In genomic region chr2:193566276-193566675, GRCh38 we compare ENCODE assay signal across 26 cellular contexts.
"Had no signal": no experiment of that assay in that cellular context is flagged by ENCODE, and none has a peak within 500 bp of the region (broad histone marks: within the 10 kb centered on the region; RNA-seq: fewer than 3 reads in every experiment).

No MANE protein-coding gene starts in this region.

- DNase-seq: activated CD4-positive, alpha-beta memory T cell treated with anti-CD3 and anti-CD28 coated beads, Interleukin-2, amount 10 ng/mL, durations not matched to agents 7 days and 5 days; activated CD4-positive, alpha-beta T cell treated with anti-CD3 and anti-CD28 coated beads for 4 hours; activated CD4-positive, CD25-positive, alpha-beta regulatory T cell; activated effector memory CD4-positive, alpha-beta T cell treated with Interleukin-2 at 50 U/mL for 16 hours; activated naive CD4-positive, alpha-beta T cell treated with anti-CD3 and anti-CD28 coated beads for 36 hours; activated naive CD8-positive, alpha-beta T cell treated with anti-CD3 and anti-CD28 coated beads, Interleukin-2, amount 10 ng/mL, durations not matched to agents 7 days and 5 days; activated T-cell treated with anti-CD3 and anti-CD28 coated beads, Interleukin-2, amount 50 U/mL, for 72 hours; amygdala; body of pancreas; effector CD4-positive, alpha-beta T cell; heart left ventricle; left colon; mucosa of descending colon; nephron progenitor cell; pancreas; psoas muscle; spleen; stimulated activated CD4-positive, alpha-beta T cell treated with anti-CD3 and anti-CD28 coated beads, Interleukin-4, amount 100 ng/mL, for 1 hour; stimulated activated naive CD8-positive, alpha-beta T cell treated with anti-CD3 and anti-CD28 coated beads, Interleukin-15, Interleukin-2, amounts not matched to agents 100 U/mL and 50 U/mL, for 24 hours; T-helper 17 cell; thyroid gland; upper lobe of right lung had no signal

- H3K4me1 ChIP-seq: body of pancreas, heart left ventricle, pancreas, psoas muscle, right atrium auricular region, spleen, thyroid gland, upper lobe of right lung had no signal

- H3K4me3 ChIP-seq: body of pancreas, cardiac muscle cell, heart left ventricle, mucosa of descending colon, pancreas, psoas muscle, right atrium auricular region, spleen, thyroid gland, upper lobe of right lung had no signal

- H3K36me3 Mint-ChIP-seq: activated naive CD8-positive, alpha-beta T cell treated with anti-CD3 and anti-CD28 coated beads, Interleukin-2, amount 10 ng/mL, durations not matched to agents 7 days and 5 days; memory B cell had no signal

- H3K27ac Mint-ChIP-seq: activated CD4-positive, alpha-beta memory T cell treated with anti-CD3 and anti-CD28 coated beads, Interleukin-2, amount 10 ng/mL, durations not matched to agents 7 days and 5 days; activated naive CD4-positive, alpha-beta T cell treated with anti-CD3 and anti-CD28 coated beads for 36 hours; activated naive CD8-positive, alpha-beta T cell treated with anti-CD3 and anti-CD28 coated beads, Interleukin-2, amount 10 ng/mL, durations not matched to agents 7 days and 5 days; activated T-cell treated with anti-CD3 and anti-CD28 coated beads, Interleukin-2, amount 50 U/mL, for 72 hours; dendritic cell treated with granulocyte-macrophage colony-stimulating factor and Interleukin-4, amounts not matched to agents 40 ng/mL and 50 ng/mL, for 4 days; memory B cell; nephron progenitor cell; T-helper 17 cell had no signal

- H3K36me3 ChIP-seq: cardiac muscle cell, heart left ventricle, pancreas, right atrium auricular region, spleen, thyroid gland, upper lobe of right lung had no signal

- H3K9me3 Mint-ChIP-seq: activated CD4-positive, alpha-beta memory T cell treated with anti-CD3 and anti-CD28 coated beads, Interleukin-2, amount 10 ng/mL, durations not matched to agents 7 days and 5 days; activated naive CD4-positive, alpha-beta T cell treated with anti-CD3 and anti-CD28 coated beads for 36 hours; dendritic cell treated with granulocyte-macrophage colony-stimulating factor and Interleukin-4, amounts not matched to agents 40 ng/mL and 50 ng/mL, for 4 days; memory B cell; nephron progenitor cell had no signal

- H3K4me3 Mint-ChIP-seq: activated CD4-positive, alpha-beta memory T cell treated with anti-CD3 and anti-CD28 coated beads, Interleukin-2, amount 10 ng/mL, durations not matched to agents 7 days and 5 days; activated naive CD4-positive, alpha-beta T cell treated with anti-CD3 and anti-CD28 coated beads for 36 hours; activated naive CD8-positive, alpha-beta T cell treated with anti-CD3 and anti-CD28 coated beads, Interleukin-2, amount 10 ng/mL, durations not matched to agents 7 days and 5 days; activated T-cell treated with anti-CD3 and anti-CD28 coated beads, Interleukin-2, amount 50 U/mL, for 72 hours; dendritic cell treated with granulocyte-macrophage colony-stimulating factor and Interleukin-4, amounts not matched to agents 40 ng/mL and 50 ng/mL, for 4 days; memory B cell; nephron progenitor cell; T-helper 17 cell had no signal

- H3K27me3 ChIP-seq: body of pancreas, cardiac muscle cell, heart left ventricle, pancreas, right atrium auricular region, spleen, thyroid gland, upper lobe of right lung had no signal

- ATAC-seq: activated T-cell treated with anti-CD3 and anti-CD28 coated beads, Interleukin-2, amount 50 U/mL, for 72 hours; body of pancreas; heart left ventricle; left colon; mucosa of descending colon; pancreas; psoas muscle; stimulated activated naive CD8-positive, alpha-beta T cell treated with anti-CD3 and anti-CD28 coated beads, Interleukin-15, Interleukin-2, amounts not matched to agents 100 U/mL and 50 U/mL, for 24 hours; T-helper 17 cell; upper lobe of right lung had no signal

- H3K9me3 ChIP-seq: body of pancreas, mucosa of descending colon, pancreas, psoas muscle, right atrium auricular region, spleen, thyroid gland, upper lobe of right lung had no signal

- H3K4me1 Mint-ChIP-seq: activated CD4-positive, alpha-beta memory T cell treated with anti-CD3 and anti-CD28 coated beads, Interleukin-2, amount 10 ng/mL, durations not matched to agents 7 days and 5 days; activated naive CD8-positive, alpha-beta T cell treated with anti-CD3 and anti-CD28 coated beads, Interleukin-2, amount 10 ng/mL, durations not matched to agents 7 days and 5 days; memory B cell; nephron progenitor cell; T-helper 17 cell had no signal

- H3K27ac ChIP-seq: body of pancreas, cardiac muscle cell, heart left ventricle, pancreas, psoas muscle, right atrium auricular region, spleen, thyroid gland, upper lobe of right lung had no signal
